ENCODE assay signal across 21 cellular contexts in genomic region chr9:33378121-33378795, GRCh38. TPM values are rescaled to one million over a fixed set of nuclear protein-coding genes. Genes with fewer than 3 reads are reported as not detected.
DNase-seq lines count a peak whose midpoint lies in the region; ATAC-seq, FAIRE-seq and TF ChIP-seq lines count a peak whose summit lies in the region.
"Had no signal": no experiment of that assay in that cellular context is flagged by ENCODE, and none has a peak within 500 bp of the region (broad histone marks: within the 10 kb centered on the region; RNA-seq: fewer than 3 reads in every experiment).

No MANE protein-coding gene starts in this region.

- DNase-seq in HepG2 (ENCODE audit: low spot score): no peak
- no peak for DNase-seq in right lobe of liver
- DNase-seq in nephron progenitor cell: no peak
- peak; percentile 44 for DNase-seq in sciatic nerve (ENCODE audit: low spot score)
- no peak for DNase-seq in H54 (ENCODE audit: insufficient read length, low spot score)
- no peak for DNase-seq in stimulated activated CD4-positive, alpha-beta T cell treated with anti-CD3 and anti-CD28 coated beads, Interleukin-4, amount 100 ng/mL, for 4 hours
- DNase-seq: ACHN; Calu3; CD4-positive, CD25-positive, alpha-beta regulatory T cell; DMS 273 treated with DMSO at 0.1 percent for 48 hours; DMS79; GOT3; HFFc6; IMR-90 had no signal

- FAIRE-seq in HepG2 (lab: Jason Lieb, UNC): no peak
- no peak for FAIRE-seq in H54 (lab: Jason Lieb, UNC)
- FAIRE-seq: GM12891, GM19239 had no signal

- CTCF ChIA-PET in HepG2 (lab: Yijun Ruan, JAX; ENCODE audit: low intra/inter-chr PET ratio, low total read pairs): no interaction called here

- H2AFZ ChIP-seq in HepG2 (ENCODE audit: low read length): no peak overlapping the region

- no peak for TF ChIP-seq POLR2A in HepG2 (IDR thresholded peaks at IDR 0.05; ENCODE audit: insufficient read depth in 1 of 2, low read depth in 2 of 2, low read length in 2 of 2)
- TF ChIP-seq POLR2A in right lobe of liver (IDR thresholded peaks at IDR 0.05): no peak
- no peak for TF ChIP-seq POLR2A in H54 (IDR thresholded peaks at IDR 0.05; ENCODE audit: low read depth, low read length)

- intact Hi-C loops in HepG2 (cut with micrococcal nuclease; ENCODE audit: unreplicated experiment): no loop called here
- intact Hi-C loops in right lobe of liver (cut with DNase I): no loop called here
- intact Hi-C loops in sciatic nerve (cut with DNase I): no loop called here

- in situ Hi-C loops in HepG2 (cut with HindIII; ENCODE audit: extremely low pct_ligation_motif_present, low pct_unique_long_range_greater_than_20kb): loop anchor here (10.0 kb wide), 1 partner anchor 87 kb away; no protein-coding TSS in a partner anchor

- TF ChIP-seq CTCF in HepG2 (CRISPR knock-in tag; IDR thresholded peaks at IDR 0.05) (no peak), right lobe of liver (IDR thresholded peaks at IDR 0.05) (no peak), nephron progenitor cell (IDR thresholded peaks at IDR 0.05) (no peak)

- H3K27me3 ChIP-seq in HepG2 (ENCODE audit: control insufficient read depth in 1 of 2, insufficient read depth in 2 of 2, low read length in 2 of 2) (no peaks in the 10 kb centered on the region), right lobe of liver (no peaks in the 10 kb centered on the region)
- H3K27me3 ChIP-seq: BLaER1 treated with 17β-estradiol and CSF1 and Interleukin-3, amounts not matched to agents 10 nM and 100 nM had no signal

- H3K36me3 ChIP-seq in HepG2 (replicated peaks in 1 of 2; ENCODE audit: control insufficient read depth in 1 of 2, insufficient read depth in 2 of 2, low read length in 2 of 2): no peaks in the 10 kb centered on the region
- no peaks in the 10 kb centered on the region for H3K36me3 ChIP-seq in right lobe of liver

- ATAC-seq in HepG2 (no peak), right lobe of liver (no peak), sciatic nerve (no peak), GM18498 (IDR thresholded peaks at IDR 0.05; ENCODE audit: unreplicated experiment) (no peak), HG03095 (IDR thresholded peaks at IDR 0.05; ENCODE audit: unreplicated experiment) (no peak)

- no TSS peak for BruUV-seq in HepG2 (replicated peaks; lab: Mats Ljungman, UMichigan)

- peaks cover 57% of the 10 kb centered on the region for H3K4me1 ChIP-seq in HepG2 (ENCODE audit: insufficient read depth, low read length)
- peaks cover 0 to 8% (median 0%) of the 10 kb centered on the region in 4 donors for H3K4me1 ChIP-seq in right lobe of liver

- H3K27ac ChIP-seq in HepG2 (ENCODE audit: extremely low read length, insufficient read depth, low read length): no peak overlapping the region
- no peak overlapping the region for H3K27ac ChIP-seq in right lobe of liver
- H3K27ac ChIP-seq: BLaER1 treated with 17β-estradiol and CSF1 and Interleukin-3, amounts not matched to agents 10 nM and 100 nM had no signal

- H3K27me3 Mint-ChIP-seq in nephron progenitor cell (ENCODE audit: low read depth, poor library complexity): peaks cover 5% of the 10 kb centered on the region
- H3K27me3 Mint-ChIP-seq: CD4-positive, CD25-positive, alpha-beta regulatory T cell had no signal

- H3K36me3 Mint-ChIP-seq in nephron progenitor cell (ENCODE audit: low read depth): no peaks in the 10 kb centered on the region
- H3K36me3 Mint-ChIP-seq: CD4-positive, CD25-positive, alpha-beta regulatory T cell had no signal

- H3K79me2 ChIP-seq in HepG2 (ENCODE audit: insufficient read depth, low read length): no peaks in the 10 kb centered on the region

- peaks cover 52% of the 10 kb centered on the region for H3K4me1 Mint-ChIP-seq in nephron progenitor cell

- H3K4me3 Mint-ChIP-seq in nephron progenitor cell: no peak overlapping the region
- H3K4me3 Mint-ChIP-seq: CD4-positive, CD25-positive, alpha-beta regulatory T cell; HFFc6 had no signal

- WGBS in HepG2 (ENCODE audit: low lambda C conversion rate): 48% methylated on average over 5 of the region's 9 CpGs
- 92% methylated on average over 2 of the region's 9 CpGs for WGBS in right lobe of liver (ENCODE audit: insufficient coverage, low coverage, low lambda C conversion rate, missing lambda C conversion rate)

- H3K9ac ChIP-seq in HepG2 (ENCODE audit: insufficient read depth, low read depth, low read length): no peak overlapping the region

- H3K27ac Mint-ChIP-seq in nephron progenitor cell: peak overlapping the region; percentile 48
- H3K27ac Mint-ChIP-seq: HFFc6 had no signal

- H3K9me3 Mint-ChIP-seq in nephron progenitor cell: no peaks in the 10 kb centered on the region
- H3K9me3 Mint-ChIP-seq: HFFc6 had no signal

- H3K4me3 ChIP-seq in HepG2 (replicated peaks in 1 of 3; ENCODE audit: insufficient read depth in 1 of 3, low read depth in 2 of 3, low read length in 3 of 3) (no peak overlapping the region), right lobe of liver (no peak overlapping the region)
- H3K4me3 ChIP-seq: BLaER1 treated with 17β-estradiol and CSF1 and Interleukin-3, amounts not matched to agents 10 nM and 100 nM; HAP-1 had no signal

- no peak overlapping the region for H3K4me2 ChIP-seq in HepG2 (ENCODE audit: low read depth, low read length)
- H3K4me2 ChIP-seq: BLaER1 treated with 17β-estradiol and CSF1 and Interleukin-3, amounts not matched to agents 10 nM and 100 nM had no signal

- H3K9me3 ChIP-seq in HepG2 (ENCODE audit: low read length): no peaks in the 10 kb centered on the region
- no peaks in the 10 kb centered on the region for H3K9me3 ChIP-seq in right lobe of liver
- H3K9me3 ChIP-seq: BLaER1 treated with 17β-estradiol and CSF1 and Interleukin-3, amounts not matched to agents 10 nM and 100 nM; HAP-1 had no signal

- H4K20me1 ChIP-seq in HepG2 (ENCODE audit: insufficient read depth, low read length): no peaks in the 10 kb centered on the region

- TF ChIP-seq EP300 in HepG2 (IDR thresholded peaks at IDR 0.05; ENCODE audit: low read depth in 2 of 2, low read length in 2 of 2) (no peak), HepG2 (CRISPR knock-in tag; IDR thresholded peaks at IDR 0.05; ENCODE audit: borderline replicate concordance) (no peak)

- POLR2A ChIA-PET in HepG2 (lab: Yijun Ruan, JAX): no interaction called here

- no peak for TF ChIP-seq RAD21 in HepG2 (CRISPR knock-in tag; IDR thresholded peaks at IDR 0.05)

TF ChIP-seq in HepG2, 621 proteins besides CTCF, POLR2A, EP300 and RAD21:
- TF ChIP-seq TAF1 (CRISPR knock-in tag; IDR thresholded peaks at IDR 0.05) (no peak), ZNF629 (CRISPR knock-in tag; conservative IDR thresholded peaks at IDR 0.05) (peak; percentile 55), ZFY (CRISPR knock-in tag; IDR thresholded peaks at IDR 0.05) (no peak)

RNA-seq across cellular contexts. Expression of gene AQP7, which starts 24.1 kb away (rescaled TPM):
- total RNA-seq in HepG2 (2016; rRNA removed; fragmentation: Illumina TruSeq; extraction: Trizol): 0.58 and 1.9 TPM in 2 replicates
- 0.71 and 0.81 TPM in 2 replicates for total RNA-seq in HepG2 (2016; cell fraction: cytosol; rRNA removed; fragmentation: Illumina TruSeq; extraction: Trizol; ENCODE audit: low read depth)
- 1.0 and 1.6 TPM in 2 replicates for total RNA-seq in HepG2 (2016; cell fraction: insoluble cytoplasmic fraction; rRNA removed; fragmentation: Illumina TruSeq; extraction: Trizol)
- total RNA-seq in HepG2 (2016; cell fraction: membrane; rRNA removed; fragmentation: Illumina TruSeq; extraction: Trizol): 0.74 and 0.86 TPM in 2 replicates
- total RNA-seq in HepG2 (2016; cell fraction: nucleus; rRNA removed; fragmentation: Illumina TruSeq; extraction: Trizol): 2.8 and 3.0 TPM in 2 replicates
- 2.1 and 5.6 TPM in 2 replicates for polyA plus RNA-seq in HepG2 (2011; rRNA removed)
- 2.7 and 3.2 TPM in 2 replicates for polyA plus RNA-seq in HepG2 (2011; cell fraction: cytosol; rRNA removed)
- 24.1 and 31.8 TPM in 2 replicates for polyA plus RNA-seq in HepG2 (2011; cell fraction: nucleus; rRNA removed)
- polyA plus RNA-seq in HepG2 (2012): 7.9 and 9.8 TPM in 2 replicates
- 0.60 and 0.85 TPM in 2 replicates for polyA plus RNA-seq in HepG2 (2016; cell fraction: cytosol; fragmentation: Illumina TruSeq; extraction: Trizol; ENCODE audit: low read depth)
- 0.82 and 1.2 TPM in 2 replicates for polyA plus RNA-seq in HepG2 (2016; cell fraction: insoluble cytoplasmic fraction; fragmentation: Illumina TruSeq; extraction: Trizol; ENCODE audit: low read depth)
- polyA plus RNA-seq in HepG2 (2016; cell fraction: membrane; fragmentation: Illumina TruSeq; extraction: Trizol; ENCODE audit: low read depth): 1.2 and 1.7 TPM in 2 replicates
- polyA plus RNA-seq in HepG2 (2016; cell fraction: nucleus; fragmentation: Illumina TruSeq; extraction: Trizol; ENCODE audit: insufficient read depth, low read depth): 7.8 and 9.5 TPM in 2 replicates
- polyA minus RNA-seq in HepG2 (2011; rRNA and poly(A)+ RNA removed; ENCODE audit: low replicate concordance): 1.9 and 6.0 TPM in 2 replicates
- 1.2 and 1.5 TPM in 2 replicates for polyA minus RNA-seq in HepG2 (2011; cell fraction: cytosol; rRNA and poly(A)+ RNA removed)
- polyA minus RNA-seq in HepG2 (2011; cell fraction: nucleus; rRNA and poly(A)+ RNA removed): 6.2 and 6.6 TPM in 2 replicates
- 10 to 100 TPM; 10.4 to 25.1 (median 16.6) TPM for total RNA-seq in right lobe of liver
- total RNA-seq in sciatic nerve: 36.7 TPM
- total RNA-seq: A172, HFFc6, IMR-90 had no signal
